ENCODE assay signal across 8 cellular contexts in the genomic region with DNA sequence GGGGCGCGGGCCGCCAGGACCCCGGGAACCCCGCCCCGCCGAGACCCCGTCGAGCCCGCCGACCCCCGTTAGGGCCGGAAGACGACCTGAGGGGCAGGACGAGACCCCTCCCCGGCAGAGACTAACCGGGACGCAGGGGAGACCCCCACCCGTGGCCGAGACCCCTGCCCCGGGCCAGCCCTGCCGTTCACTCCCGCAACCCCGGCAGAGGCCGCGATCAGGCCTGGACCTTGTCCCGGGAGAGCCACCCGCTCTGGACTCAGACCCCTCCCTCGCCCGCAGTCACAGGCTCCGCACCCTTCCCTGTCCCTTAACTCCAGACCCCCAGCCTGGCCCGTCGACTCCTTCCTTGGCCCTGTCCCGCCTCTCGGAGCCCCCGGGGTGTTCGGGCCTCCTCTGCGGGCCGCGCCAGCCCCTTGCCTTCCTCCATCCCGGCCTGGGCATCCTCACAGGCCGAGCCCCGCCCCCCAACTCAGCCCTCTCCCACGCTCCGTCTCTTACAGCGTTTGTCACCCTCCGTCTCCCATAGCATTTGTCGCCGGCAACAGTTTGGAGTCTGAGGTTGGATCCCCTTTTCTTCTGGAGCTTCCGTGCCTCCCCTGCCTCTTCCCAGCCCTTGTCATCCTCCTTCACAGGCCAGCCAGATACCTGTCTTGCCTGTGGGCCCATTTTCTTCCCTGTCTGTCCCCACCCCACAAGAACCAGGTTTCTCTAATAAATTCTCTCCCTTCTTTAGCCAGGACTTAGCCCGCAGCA. TPM values are rescaled to one million over a fixed set of nuclear protein-coding genes. Genes with fewer than 3 reads are reported as not detected.
DNase-seq lines count a peak whose midpoint lies in the region; ATAC-seq, FAIRE-seq and TF ChIP-seq lines count a peak whose summit lies in the region.

No MANE protein-coding gene starts in this region.

- CTCF ChIA-PET in AG04449 (lab: Yijun Ruan, JAX) (interaction anchor here (0.6 to 7.3 kb wide), 7 partner anchors 10 to 83 kb away, joined by 3 to 54 read pairs (median 4); a partner anchor contains a TSS), HCT116 (lab: Charles Lee) (interaction anchor here (1.0 to 1.5 kb wide), 5 partner anchors 9 to 198 kb away, joined by 3 to 8 read pairs (median 4); a partner anchor contains a TSS)

- H3K4me1 ChIP-seq in HCT116 (ENCODE audit: control insufficient read depth in 1 of 2, insufficient read depth in 2 of 2, low read length in 2 of 2) (peaks cover 42 to 54% of the 10 kb centered on the region in 2 experiments), right cardiac atrium (ENCODE audit: control insufficient read depth, insufficient read depth, low read length) (peaks cover 9% of the 10 kb centered on the region), small intestine (ENCODE audit: control insufficient read depth in 2 of 2, insufficient read depth in 1 of 2, low read depth in 1 of 2, low read length in 1 of 2) (no peaks in the 10 kb centered on the region)

- peak overlapping the region; percentile 88 for H3K27ac Mint-ChIP-seq in activated T-helper 2 cell treated with anti-CD3 and anti-CD28 coated beads, Interferon-gamma antibody, Interleukin-2, Interleukin-4, amounts not matched to agents 10 μg/mL and 5 μg/mL and 100 μg/mL, durations not matched to agents 14 hours and 24 hours and 36 hours

- H3K9me2 ChIP-seq in HCT116 (ENCODE audit: insufficient read depth), result no peaks in the 10 kb centered on the region

- intact Hi-C loops in HCT116 (cut with micrococcal nuclease), result no loop called here
- intact Hi-C loops in activated T-helper 2 cell treated with anti-CD3 and anti-CD28 coated beads, Interferon-gamma antibody, Interleukin-2, Interleukin-4, amounts not matched to agents 10 μg/mL and 5 μg/mL and 100 μg/mL, durations not matched to agents 14 hours and 24 hours and 36 hours (cut with micrococcal nuclease), result loop anchor here (1.0 to 10.0 kb wide), 4 partner anchors 15 to 429 kb away; a partner anchor contains a TSS
- intact Hi-C loops in right cardiac atrium (cut with DNase I), result no loop called here

- TF ChIP-seq CTCF in AG04449 (IDR thresholded peaks at IDR 0.05; ENCODE audit: insufficient read depth, low read length, missing control alignments), result no peak
- TF ChIP-seq CTCF in HCT116 (IDR thresholded peaks at IDR 0.05 in 2 of 3, conservative IDR thresholded peaks at IDR 0.05 in 1 of 3; ENCODE audit: borderline replicate concordance in 1 of 3, insufficient read depth in 1 of 3, low read depth in 2 of 3, low read length in 2 of 3), result no peak

- RAD21 ChIA-PET in HCT116 (lab: Charles Lee; ENCODE audit: low non-redundant PET in 1 of 2, low total read pairs in 2 of 2, uncharacterized antibody in 2 of 2, unreplicated experiment in 2 of 2), result interaction anchor here in 1 of 2 experiments (1.8 kb wide), 1 partner anchor 25 kb away, joined by 5 read pairs; no protein-coding TSS in a partner anchor

- no peak for ATAC-seq in HCT116
- ATAC-seq in right cardiac atrium, result peak; percentile 7 to 15
- no peak for ATAC-seq in GM21515 (IDR thresholded peaks at IDR 0.05; ENCODE audit: unreplicated experiment)

- H3K4me3 ChIP-seq in AG04449 (ENCODE audit: low read depth, low read length) (peak overlapping the region; percentile 84), HCT116 (replicated peaks in 1 of 2; ENCODE audit: low read depth in 1 of 2, low read length in 2 of 2) (peak overlapping the region; percentile 78 to 84), right cardiac atrium (ENCODE audit: low read length) (peak overlapping the region; percentile 68), small intestine (ENCODE audit: low read depth in 1 of 2, low read length in 2 of 2) (peak overlapping the region; percentile 69 to 83)

- no peaks in the 10 kb centered on the region for H3K9me3 Mint-ChIP-seq in activated T-helper 2 cell treated with anti-CD3 and anti-CD28 coated beads, Interferon-gamma antibody, Interleukin-2, Interleukin-4, amounts not matched to agents 10 μg/mL and 5 μg/mL and 100 μg/mL, durations not matched to agents 14 hours and 24 hours and 36 hours

- TF ChIP-seq POLR2A in HCT116 (IDR thresholded peaks at IDR 0.05; ENCODE audit: borderline replicate concordance, extremely low read depth, insufficient read depth, insufficient read length), result no peak

- H3K9me3 ChIP-seq in HCT116 (ENCODE audit: control insufficient read depth in 1 of 2, insufficient read depth in 1 of 2, low read depth in 1 of 2, low read length in 2 of 2) (no peaks in the 10 kb centered on the region), right cardiac atrium (ENCODE audit: control insufficient read depth, low read length) (no peaks in the 10 kb centered on the region), small intestine (ENCODE audit: control insufficient read depth, low read depth) (no peaks in the 10 kb centered on the region)

- POLR2A ChIA-PET in AG04449 (lab: Yijun Ruan, JAX), result interaction anchor here (0.5 to 1.5 kb wide), 9 partner anchors 8 to 538 kb away, joined by 3 to 6 read pairs (median 3); no protein-coding TSS in a partner anchor
- POLR2A ChIA-PET in HCT116 (lab: Charles Lee), result interaction anchor here (0.7 to 1.0 kb wide), 4 partner anchors 10 to 198 kb away, joined by 4 to 7 read pairs (median 5); a partner anchor contains a TSS

- DNase-seq in AG04449 (ENCODE audit: low read depth, low spot score) (no peak), HCT116 (ENCODE audit: low read depth, low spot score) (no peak), right cardiac atrium (peak in 2 of 3 donors; percentile 56 to 77), small intestine (peak; percentile 40), NCI-H510A (lab: John Stamatoyannopoulos, UW) (no peak), cerebellum (ENCODE audit: low spot score) (no peak)
- no peak for DNase-seq in activated T-helper 2 cell treated with anti-CD3 and anti-CD28 coated beads, Interferon-gamma antibody, Interleukin-2, Interleukin-4, amounts not matched to agents 10 μg/mL and 5 μg/mL and 100 μg/mL, durations not matched to agents 14 hours and 24 hours and 36 hours (ENCODE audit: low spot score)

- no peaks in the 10 kb centered on the region for H3K27me3 Mint-ChIP-seq in activated T-helper 2 cell treated with anti-CD3 and anti-CD28 coated beads, Interferon-gamma antibody, Interleukin-2, Interleukin-4, amounts not matched to agents 10 μg/mL and 5 μg/mL and 100 μg/mL, durations not matched to agents 14 hours and 24 hours and 36 hours (ENCODE audit: low read depth)

- H3K4me1 Mint-ChIP-seq in activated T-helper 2 cell treated with anti-CD3 and anti-CD28 coated beads, Interferon-gamma antibody, Interleukin-2, Interleukin-4, amounts not matched to agents 10 μg/mL and 5 μg/mL and 100 μg/mL, durations not matched to agents 14 hours and 24 hours and 36 hours (ENCODE audit: low read depth), result peaks cover 47% of the 10 kb centered on the region

- H4K20me1 ChIP-seq in HCT116 (ENCODE audit: insufficient read depth), result no peaks in the 10 kb centered on the region

- no peaks in the 10 kb centered on the region for H3K36me3 ChIP-seq in HCT116 (ENCODE audit: control insufficient read depth in 1 of 2, insufficient read depth in 2 of 2, low read length in 2 of 2)
- no peaks in the 10 kb centered on the region for H3K36me3 ChIP-seq in small intestine (ENCODE audit: control insufficient read depth in 2 of 2, insufficient read depth in 2 of 2, low read length in 2 of 2)

- 2% methylated on average over 51 of the region's 51 CpGs for WGBS in right cardiac atrium
- 5 to 7% (median 5%) methylated on average over 26 to 51 of the region's 51 CpGs for WGBS in small intestine, 3 donors

- TF ChIP-seq RAD21 in HCT116 (IDR thresholded peaks at IDR 0.05; ENCODE audit: low read depth), result no peak

- FAIRE-seq in small intestine (lab: Jason Lieb, UNC), result no peak

- H3K27ac ChIP-seq in HCT116 (ENCODE audit: low read depth, low read length) (peak overlapping the region; percentile 76), right cardiac atrium (ENCODE audit: low read length) (peak overlapping the region; percentile 3), small intestine (ENCODE audit: low read depth in 1 of 2, low read length in 1 of 2) (peak overlapping the region in 1 of 2 donors; percentile 40)

- no peak overlapping the region for H2AFZ ChIP-seq in HCT116 (ENCODE audit: low read depth, low read length, poor library complexity, severe bottlenecking)

- peak overlapping the region; percentile 89 for H3K4me3 Mint-ChIP-seq in activated T-helper 2 cell treated with anti-CD3 and anti-CD28 coated beads, Interferon-gamma antibody, Interleukin-2, Interleukin-4, amounts not matched to agents 10 μg/mL and 5 μg/mL and 100 μg/mL, durations not matched to agents 14 hours and 24 hours and 36 hours (ENCODE audit: low read depth)

- peak overlapping the region; percentile 84 for H3K4me2 ChIP-seq in HCT116 (ENCODE audit: low read length)

- H3K27me3 ChIP-seq in HCT116 (ENCODE audit: insufficient read depth, low read length), result no peaks in the 10 kb centered on the region
- no peaks in the 10 kb centered on the region for H3K27me3 ChIP-seq in right cardiac atrium (ENCODE audit: control insufficient read depth, insufficient read depth)
- H3K27me3 ChIP-seq in small intestine (ENCODE audit: control insufficient read depth in 2 of 2, insufficient read depth in 2 of 2, low read length in 2 of 2), result no peaks in the 10 kb centered on the region

- H3K9ac ChIP-seq in HCT116 (ENCODE audit: low read length), result peak overlapping the region; percentile 78

- no peaks in the 10 kb centered on the region for H3K79me2 ChIP-seq in HCT116 (ENCODE audit: insufficient read depth, low read length)

- no TSS peak for BruUV-seq in HCT116 (replicated peaks; lab: Mats Ljungman, UMichigan)

- no peaks in the 10 kb centered on the region for H3K36me3 Mint-ChIP-seq in activated T-helper 2 cell treated with anti-CD3 and anti-CD28 coated beads, Interferon-gamma antibody, Interleukin-2, Interleukin-4, amounts not matched to agents 10 μg/mL and 5 μg/mL and 100 μg/mL, durations not matched to agents 14 hours and 24 hours and 36 hours (ENCODE audit: low read depth)

RNA-seq across cellular contexts. Expression of a gene that starts 0.6 kb away (rescaled TPM):
- total RNA-seq in HCT116 (2021; ENCODE audit: unreplicated experiment) (29.7 TPM), right cardiac atrium (10 to 100 TPM; 46.3 to 52.0 (median 50.0) TPM), cerebellum (26.5 TPM)
- polyA plus RNA-seq in HCT116 (2012), result 37.7 and 40.4 TPM in 2 replicates
- total RNA-seq in activated T-helper 2 cell treated with anti-CD3 and anti-CD28 coated beads, Interferon-gamma antibody, Interleukin-2, Interleukin-4, amounts not matched to agents 10 μg/mL and 5 μg/mL and 100 μg/mL, durations not matched to agents 14 hours and 24 hours and 36 hours, result 49.0 and 49.9 TPM in 2 replicates
- polyA plus RNA-seq in right cardiac atrium (38.3 TPM), small intestine (10 to 100 TPM in 1 of 3 donors, 1 to 10 TPM in 2; 7.8 to 15.8 (median 9.5) TPM)

RNA-seq across cellular contexts. Expression of a gene that starts 14.1 kb away (rescaled TPM):
- total RNA-seq in HCT116 (2021; ENCODE audit: unreplicated experiment) (3.3 TPM), right cardiac atrium (10 to 100 TPM; 28.7 to 42.1 (median 41.1) TPM), cerebellum (1.6 TPM)
- 1.2 and 1.8 TPM in 2 replicates for polyA plus RNA-seq in HCT116 (2012)
- 1.0 and 1.1 TPM in 2 replicates for total RNA-seq in activated T-helper 2 cell treated with anti-CD3 and anti-CD28 coated beads, Interferon-gamma antibody, Interleukin-2, Interleukin-4, amounts not matched to agents 10 μg/mL and 5 μg/mL and 100 μg/mL, durations not matched to agents 14 hours and 24 hours and 36 hours
- polyA plus RNA-seq in right cardiac atrium (26.8 TPM), small intestine (10 to 100 TPM in 1 of 3 donors, 1 to 10 TPM in 1, under 1 TPM in 1; 0.67 to 26.8 (median 2.2) TPM)

RNA-seq across cellular contexts. Expression of a gene that starts 15.8 kb away (rescaled TPM):
- total RNA-seq in HCT116 (2021; ENCODE audit: unreplicated experiment) (21.4 TPM), right cardiac atrium (1 to 10 TPM; 6.3 to 9.1 (median 8.3) TPM), cerebellum (8.4 TPM)
- 18.1 and 21.4 TPM in 2 replicates for polyA plus RNA-seq in HCT116 (2012)
- 42.0 and 43.3 TPM in 2 replicates for total RNA-seq in activated T-helper 2 cell treated with anti-CD3 and anti-CD28 coated beads, Interferon-gamma antibody, Interleukin-2, Interleukin-4, amounts not matched to agents 10 μg/mL and 5 μg/mL and 100 μg/mL, durations not matched to agents 14 hours and 24 hours and 36 hours
- polyA plus RNA-seq in right cardiac atrium (5.8 TPM), small intestine (10 to 100 TPM in 1 of 3 donors, 1 to 10 TPM in 2; 1.8 to 10.8 (median 6.4) TPM)

RNA-seq across cellular contexts. Expression of a gene that starts 16.3 kb away (rescaled TPM):
- total RNA-seq in HCT116 (2021; ENCODE audit: unreplicated experiment), result 1.6 TPM
- polyA plus RNA-seq in HCT116 (2012), result 1.6 and 1.7 TPM in 2 replicates
- total RNA-seq in activated T-helper 2 cell treated with anti-CD3 and anti-CD28 coated beads, Interferon-gamma antibody, Interleukin-2, Interleukin-4, amounts not matched to agents 10 μg/mL and 5 μg/mL and 100 μg/mL, durations not matched to agents 14 hours and 24 hours and 36 hours, result 0.32 and 0.41 TPM in 2 replicates
- 1 to 10 TPM in 2 of 4 donors, under 1 TPM in 2; 0.50 to 1.3 (median 1.1) TPM for total RNA-seq in right cardiac atrium
- 0.81 TPM for polyA plus RNA-seq in right cardiac atrium
- under 1 TPM in 1 of 3 donors, not detected in 2; 0.30 TPM for polyA plus RNA-seq in small intestine
- total RNA-seq in cerebellum, result 9.5 TPM

RNA-seq across cellular contexts. Expression of a gene that starts 20.6 kb away (rescaled TPM):
- total RNA-seq in HCT116 (2021; ENCODE audit: unreplicated experiment) (not detected), right cardiac atrium (under 1 TPM in 3 of 4 donors, not detected in 1; 0.29 to 0.65 (median 0.50) TPM), cerebellum (0.36 TPM)
- 0.06 and 0.08 TPM in 2 replicates for polyA plus RNA-seq in HCT116 (2012)
- total RNA-seq in activated T-helper 2 cell treated with anti-CD3 and anti-CD28 coated beads, Interferon-gamma antibody, Interleukin-2, Interleukin-4, amounts not matched to agents 10 μg/mL and 5 μg/mL and 100 μg/mL, durations not matched to agents 14 hours and 24 hours and 36 hours, result 0.21 and 0.25 TPM in 2 replicates
- polyA plus RNA-seq in right cardiac atrium (0.41 TPM), small intestine (not detected)

Comparison
In these comparisons a context has a peak if more than half of its experiments do, and no peak if none do; other contexts are left out.
1. DNase-seq: peak in right cardiac atrium (2 of 3) and small intestine (single experiment); none in AG04449 (single experiment), HCT116 (single experiment), activated T-helper 2 cell treated with anti-CD3 and anti-CD28 coated beads, Interferon-gamma antibody, Interleukin-2, Interleukin-4, amounts not matched to agents 10 μg/mL and 5 μg/mL and 100 μg/mL, durations not matched to agents 14 hours and 24 hours and 36 hours (single experiment), NCI-H510A (single experiment) and cerebellum (single experiment).
2. ATAC-seq: peak in right cardiac atrium (2 of 2); none in HCT116 (single experiment) and GM21515 (single experiment).
3. Peak in every context shown above with its lines, with median percentiles within 50 percentile points of each other: H3K4me3 ChIP-seq.